ENCODE assay signal across 8 cellular contexts in the genomic region with DNA sequence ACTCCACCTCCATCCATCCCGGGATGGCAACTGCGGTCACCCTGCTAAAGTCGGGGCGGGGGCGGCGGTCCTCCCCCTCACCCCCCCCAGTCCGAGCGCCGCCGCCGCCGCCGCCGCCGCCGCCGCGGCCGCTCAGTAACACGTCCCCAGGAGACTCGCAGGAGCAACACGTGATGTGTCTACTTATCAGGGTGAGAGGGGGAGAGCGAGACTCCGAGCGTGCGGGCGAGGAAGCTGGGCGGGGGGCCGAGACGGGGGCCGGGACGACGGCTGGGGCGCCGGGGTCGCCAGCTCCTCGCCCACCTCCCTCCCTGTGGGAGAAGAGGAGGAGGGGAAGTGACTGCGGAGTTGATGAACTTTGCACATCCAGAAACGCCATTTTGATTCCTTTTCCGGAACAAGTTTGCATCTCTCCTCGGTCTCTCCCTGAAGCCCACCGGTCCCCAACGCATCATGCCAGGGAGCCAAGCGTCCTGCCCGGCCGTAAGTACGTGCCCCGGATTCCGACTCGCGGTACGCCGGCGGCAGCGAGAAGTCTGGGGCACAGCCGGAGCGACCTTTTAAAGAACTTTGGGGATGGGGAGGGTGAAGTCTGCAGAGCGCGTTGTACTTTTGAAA. TPM values are rescaled to one million over a fixed set of nuclear protein-coding genes. Genes with fewer than 3 reads are reported as not detected.
A peak's percentile ranks its signal among the peaks of the same experiment; 100 is the strongest.
DNase-seq lines count a peak whose midpoint lies in the region; TF ChIP-seq lines count a peak whose summit lies in the region.

A gene with protein sequence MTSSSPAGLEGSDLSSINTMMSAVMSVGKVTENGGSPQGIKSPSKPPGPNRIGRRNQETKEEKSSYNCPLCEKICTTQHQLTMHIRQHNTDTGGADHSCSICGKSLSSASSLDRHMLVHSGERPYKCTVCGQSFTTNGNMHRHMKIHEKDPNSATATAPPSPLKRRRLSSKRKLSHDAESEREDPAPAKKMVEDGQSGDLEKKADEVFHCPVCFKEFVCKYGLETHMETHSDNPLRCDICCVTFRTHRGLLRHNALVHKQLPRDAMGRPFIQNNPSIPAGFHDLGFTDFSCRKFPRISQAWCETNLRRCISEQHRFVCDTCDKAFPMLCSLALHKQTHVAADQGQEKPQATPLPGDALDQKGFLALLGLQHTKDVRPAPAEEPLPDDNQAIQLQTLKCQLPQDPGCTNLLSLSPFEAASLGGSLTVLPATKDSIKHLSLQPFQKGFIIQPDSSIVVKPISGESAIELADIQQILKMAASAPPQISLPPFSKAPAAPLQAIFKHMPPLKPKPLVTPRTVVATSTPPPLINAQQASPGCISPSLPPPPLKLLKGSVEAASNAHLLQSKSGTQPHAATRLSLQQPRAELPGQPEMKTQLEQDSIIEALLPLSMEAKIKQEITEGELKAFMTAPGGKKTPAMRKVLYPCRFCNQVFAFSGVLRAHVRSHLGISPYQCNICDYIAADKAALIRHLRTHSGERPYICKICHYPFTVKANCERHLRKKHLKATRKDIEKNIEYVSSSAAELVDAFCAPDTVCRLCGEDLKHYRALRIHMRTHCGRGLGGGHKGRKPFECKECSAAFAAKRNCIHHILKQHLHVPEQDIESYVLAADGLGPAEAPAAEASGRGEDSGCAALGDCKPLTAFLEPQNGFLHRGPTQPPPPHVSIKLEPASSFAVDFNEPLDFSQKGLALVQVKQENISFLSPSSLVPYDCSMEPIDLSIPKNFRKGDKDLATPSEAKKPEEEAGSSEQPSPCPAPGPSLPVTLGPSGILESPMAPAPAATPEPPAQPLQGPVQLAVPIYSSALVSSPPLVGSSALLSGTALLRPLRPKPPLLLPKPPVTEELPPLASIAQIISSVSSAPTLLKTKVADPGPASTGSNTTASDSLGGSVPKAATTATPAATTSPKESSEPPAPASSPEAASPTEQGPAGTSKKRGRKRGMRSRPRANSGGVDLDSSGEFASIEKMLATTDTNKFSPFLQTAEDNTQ (N-terminal part only) (plus strand): TSS at position 384 of the 618 bp plus-strand sequence. CDS start 73,951 bp downstream, outside the sequence.

- H3K9me2 ChIP-seq in GM23248 (ENCODE audit: insufficient read depth) (no peaks in the 10 kb centered on the region), hepatocyte (replicated peaks; ENCODE audit: insufficient read depth) (no peaks in the 10 kb centered on the region)

- WGBS in GM23248 (ENCODE audit: low coverage in 1 of 2, low lambda C conversion rate in 2 of 2, missing lambda C conversion rate in 2 of 2), 2 experiments = 1% methylated on average over 32 to 56 of the region's 59 CpGs
- WGBS in hepatocyte (ENCODE audit: low lambda C conversion rate, missing lambda C conversion rate) = under 1% methylated on average over 35 of the region's 59 CpGs

- no peaks in the 10 kb centered on the region for H3K36me3 ChIP-seq in GM23248 (ENCODE audit: low read depth)
- no peaks in the 10 kb centered on the region for H3K36me3 ChIP-seq in hepatocyte (replicated peaks; ENCODE audit: insufficient read depth, low read depth)
- H3K36me3 ChIP-seq in skeletal muscle satellite cell (ENCODE audit: insufficient read depth, low read length) = no peaks in the 10 kb centered on the region

- H3K79me2 ChIP-seq in GM23248 (ENCODE audit: insufficient read depth) (peaks cover 37% of the 10 kb centered on the region), hepatocyte (peaks cover 48% of the 10 kb centered on the region)

- peaks cover 6% of the 10 kb centered on the region; the same call in 1 of the 2 replicates for H4K20me1 ChIP-seq in GM23248 (ENCODE audit: insufficient read depth)
- peaks cover 26% of the 10 kb centered on the region for H4K20me1 ChIP-seq in hepatocyte (ENCODE audit: insufficient read depth, poor library complexity, severe bottlenecking)

- H3K9ac ChIP-seq in GM23248 (peak within 1 kb of the TSS; percentile 91), skeletal muscle satellite cell (ENCODE audit: low read depth, low read length) (peak within 1 kb of the TSS; percentile 90)

- no peaks in the 10 kb centered on the region for H3K27me3 ChIP-seq in GM23248 (replicated peaks; ENCODE audit: insufficient read depth)
- no peaks in the 10 kb centered on the region for H3K27me3 ChIP-seq in hepatocyte
- H3K27me3 ChIP-seq in skeletal muscle satellite cell (ENCODE audit: control insufficient read depth, insufficient read depth, low read length) = no peaks in the 10 kb centered on the region

- peaks cover 6% of the 10 kb centered on the region for H3F3A ChIP-seq in GM23248 (ENCODE audit: insufficient read depth)

- H3K27ac ChIP-seq in GM23248 = peak within 1 kb of the TSS; percentile 81
- H3K27ac ChIP-seq in hepatocyte = peak within 1 kb of the TSS; percentile 98

- H3K4me2 ChIP-seq in GM23248 (ENCODE audit: unreplicated experiment) = peak within 1 kb of the TSS; percentile 74
- peak within 1 kb of the TSS; percentile 75 for H3K4me2 ChIP-seq in hepatocyte
- H3K4me2 ChIP-seq in skeletal muscle satellite cell (ENCODE audit: low read length) = peak within 1 kb of the TSS; percentile 83

- DNase-seq in GF-D8 (lab: John Stamatoyannopoulos, UW) (peak; percentile 36), GM23248 (peak; percentile 87), LHCN-M2 (ENCODE audit: low read depth) (peak; percentile 63), T-helper 2 cell (peak; percentile 27 to 82 (median 44)), astrocyte of the spinal cord (ENCODE audit: low read depth, low spot score) (peak; percentile 63), hepatocyte (ENCODE audit: low spot score) (peak; percentile 89), NCI-H446 treated with DMSO at 0.1 percent for 48 hours (lab: John Stamatoyannopoulos, UW) (no peak)

- H3K4me3 ChIP-seq in GM23248 = peak within 1 kb of the TSS; percentile 92
- peak within 1 kb of the TSS; percentile 94 for H3K4me3 ChIP-seq in astrocyte of the spinal cord (ENCODE audit: low read depth, low read length)
- peak within 1 kb of the TSS; percentile 92 for H3K4me3 ChIP-seq in hepatocyte
- peak within 1 kb of the TSS; percentile 93 for H3K4me3 ChIP-seq in skeletal muscle satellite cell (ENCODE audit: low read length)

- H3K4me1 ChIP-seq in GM23248 (ENCODE audit: insufficient read depth) (peaks cover 30% of the 10 kb centered on the region), hepatocyte (ENCODE audit: insufficient read depth) (peaks cover 23% of the 10 kb centered on the region), skeletal muscle satellite cell (ENCODE audit: control insufficient read depth, insufficient read depth, low read length) (peaks cover 31% of the 10 kb centered on the region)

- TF ChIP-seq CTCF in astrocyte of the spinal cord (IDR thresholded peaks at IDR 0.05; ENCODE audit: low read depth, low read length) = no peak
- TF ChIP-seq CTCF in hepatocyte (IDR thresholded peaks at IDR 0.05; ENCODE audit: poor library complexity) = no peak

- H3K9me3 ChIP-seq in GM23248 (ENCODE audit: low read depth) (no peaks in the 10 kb centered on the region), hepatocyte (ENCODE audit: low read depth) (no peaks in the 10 kb centered on the region), skeletal muscle satellite cell (replicated peaks; ENCODE audit: low read length) (no peaks in the 10 kb centered on the region)

- in situ Hi-C loops in GM23248 (cut with MboI) = loop anchor here (10.0 kb wide), 1 partner anchor 137 kb away; no protein-coding TSS in a partner anchor
- in situ Hi-C loops in astrocyte of the spinal cord (cut with HindIII; ENCODE audit: low sequenced_read_pairs) = no loop called here

- H2AFZ ChIP-seq in GM23248 (peak within 1 kb of the TSS; percentile 90), hepatocyte (peak within 1 kb of the TSS; percentile 48)

RNA-seq across cellular contexts. Expression of the gene that starts here (rescaled TPM):
- total RNA-seq in GM23248 (2014; rRNA removed; shearing (Covaris generic)) = 9.4 and 12.4 TPM in 2 replicates
- 6.4 and 7.5 TPM in 2 replicates for polyA plus RNA-seq in GM23248 (2016; fragmentation: Nextera tagmentation; extraction: Ambion mirVana)
- 9.9 and 11.5 TPM in 2 replicates for total RNA-seq in LHCN-M2 (2014; rRNA removed)
- polyA plus RNA-seq in LHCN-M2 (2012) = 5.4 TPM
- 23.6 and 28.7 TPM in 2 replicates for total RNA-seq in hepatocyte
- 15.2 and 19.7 TPM in 2 replicates for polyA plus RNA-seq in hepatocyte
- 14.2 and 14.7 TPM in 2 replicates for total RNA-seq in skeletal muscle satellite cell (2012; rRNA removed)
